In the genomic region with DNA sequence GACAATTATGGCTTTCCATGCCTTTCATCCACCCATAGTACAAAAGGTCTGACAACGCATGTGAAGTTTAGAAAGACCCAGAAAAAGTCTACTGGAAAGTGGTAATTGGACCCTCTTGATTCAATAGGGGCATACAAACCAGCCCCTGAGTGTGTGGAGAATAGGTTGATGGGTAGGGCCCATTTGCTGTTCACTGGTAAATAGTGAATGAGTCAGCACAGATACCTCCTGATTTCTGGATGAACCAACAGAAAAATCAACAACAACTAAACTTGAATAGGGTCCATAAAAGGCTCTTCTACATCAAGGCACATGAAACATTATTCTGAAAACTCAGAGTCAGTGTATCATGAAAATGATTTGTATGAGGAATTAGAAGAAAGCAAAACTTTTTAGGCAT, we compare ENCODE assay signal across 19 cellular contexts.
A peak's percentile ranks its signal among the peaks of the same experiment; 100 is the strongest.
DNase-seq lines count a peak whose midpoint lies in the region; ATAC-seq and TF ChIP-seq lines count a peak whose summit lies in the region.
"Had no signal": no experiment of that assay in that cellular context is flagged by ENCODE, and none has a peak within 500 bp of the region (broad histone marks: within the 10 kb centered on the region; RNA-seq: fewer than 3 reads in every experiment).

No MANE protein-coding gene starts in this region.

- ATAC-seq in left lobe of liver = peak; percentile 64
- ATAC-seq in HG03108 (IDR thresholded peaks at IDR 0.05; ENCODE audit: unreplicated experiment) = no peak
- ATAC-seq: CD8-positive, alpha-beta T cell; HCT116 had no signal

- H3F3A ChIP-seq in Loucy (ENCODE audit: low read depth) = no peaks in the 10 kb centered on the region

- H4K20me1 ChIP-seq in Loucy (ENCODE audit: insufficient read depth, low read length, poor library complexity, severe bottlenecking) = no peaks in the 10 kb centered on the region
- H4K20me1 ChIP-seq: BLaER1 had no signal

- peak overlapping the region; percentile 16 for H3K4me3 ChIP-seq in Loucy (ENCODE audit: low read length, poor library complexity, severe bottlenecking)
- no peak overlapping the region for H3K4me3 ChIP-seq in H7 (ENCODE audit: insufficient read depth, low read depth, low read length)
- H3K4me3 ChIP-seq: BLaER1, GM23248 had no signal

- H3K36me3 ChIP-seq in Loucy (ENCODE audit: insufficient read depth, low read length) (no peaks in the 10 kb centered on the region), H7 (replicated peaks; ENCODE audit: control insufficient read depth, insufficient read depth, low read length) (no peaks in the 10 kb centered on the region)
- H3K36me3 ChIP-seq: BLaER1 had no signal

- H3K4me1 ChIP-seq in Loucy (ENCODE audit: insufficient read depth, low read length, poor library complexity, severe bottlenecking) = no peaks in the 10 kb centered on the region
- H3K4me1 ChIP-seq: BLaER1, Caco-2 had no signal

- H3K9me2 ChIP-seq in Loucy (replicated peaks; ENCODE audit: low read depth, low read length) = no peaks in the 10 kb centered on the region

- TF ChIP-seq CTCF in Loucy (conservative IDR thresholded peaks at IDR 0.05; ENCODE audit: low read length) = no peak

- H3K79me2 ChIP-seq in Loucy (ENCODE audit: insufficient read depth, low read length) = no peaks in the 10 kb centered on the region

- H3K4me2 ChIP-seq in Loucy (ENCODE audit: low read depth, low read length, poor library complexity, severe bottlenecking) = peak overlapping the region; percentile 32
- H3K4me2 ChIP-seq: BLaER1 had no signal

- H3K9me3 ChIP-seq in Loucy (ENCODE audit: insufficient read depth, low read depth, low read length) = no peaks in the 10 kb centered on the region; the same call in 1 of the 2 replicates
- H3K9me3 ChIP-seq: BLaER1, Caco-2 had no signal

- peak; percentile 5 for DNase-seq in NCI-H146 (lab: John Stamatoyannopoulos, UW)
- DNase-seq in NCI-H146 treated with DMSO at 0.1 percent for 48 hours (lab: John Stamatoyannopoulos, UW; ENCODE audit: unreplicated experiment) = no peak
- peak; percentile 79 for DNase-seq in NCI-H748 (lab: John Stamatoyannopoulos, UW; ENCODE audit: unreplicated experiment)
- DNase-seq in left lobe of liver (ENCODE audit: low spot score) = no peak
- no peak for DNase-seq in H7
- DNase-seq in islet precursor cell = no peak
- DNase-seq: Caco-2; CD4-positive, CD25-positive, alpha-beta regulatory T cell; CD8-positive, alpha-beta T cell; DMS153; DMS79 treated with DMSO at 0.1 percent for 48 hours; GF-D8; GM23248; H9; HFFc6 had no signal

- no peak overlapping the region for H3K9ac ChIP-seq in Loucy (ENCODE audit: low read depth, low read length, poor library complexity, severe bottlenecking)
- H3K9ac ChIP-seq: BLaER1, GM23248 had no signal

- no peak overlapping the region for H2AFZ ChIP-seq in Loucy (ENCODE audit: low read length)
- H2AFZ ChIP-seq: GM23248 had no signal

- no peaks in the 10 kb centered on the region for H3K27me3 ChIP-seq in Loucy (ENCODE audit: insufficient read depth, low read length, poor library complexity, severe bottlenecking)
- H3K27me3 ChIP-seq in H7 (ENCODE audit: control insufficient read depth, insufficient read depth, low read length) = no peaks in the 10 kb centered on the region
- H3K27me3 ChIP-seq: BLaER1 had no signal

Comparison
In these comparisons a context has a peak if more than half of its experiments do, and no peak if none do; other contexts are left out.
1. DNase-seq: peak in NCI-H146 (single experiment) and NCI-H748 (single experiment); none in NCI-H146 treated with DMSO at 0.1 percent for 48 hours (single experiment), left lobe of liver (single experiment), H7 (single experiment) and islet precursor cell (single experiment).